ENCODE assay signal across 21 cellular contexts in genomic region chr20:10789386-10789785, GRCh38.
"Had no signal": no experiment of that assay in that cellular context is flagged by ENCODE, and none has a peak within 500 bp of the region (broad histone marks: within the 10 kb centered on the region; RNA-seq: fewer than 3 reads in every experiment).

No MANE protein-coding gene starts in this region.

- H3K4me1 ChIP-seq: adrenal gland, right atrium auricular region had no signal

- H3K36me3 ChIP-seq: adrenal gland, cardiac muscle cell, gastrocnemius medialis, right atrium auricular region, transverse colon, vagina had no signal

- H3K27me3 ChIP-seq: adrenal gland, cardiac muscle cell, gastrocnemius medialis, right atrium auricular region, transverse colon, vagina had no signal

- H3K9me3 Mint-ChIP-seq: activated B cell treated with CpG ODN at 0.5 μM for 24 hours, natural killer cell had no signal

- H3K27me3 Mint-ChIP-seq: activated naive CD4-positive, alpha-beta T cell treated with anti-CD3 and anti-CD28 coated beads, Interleukin-2, amount 50 U/mL, for 24 hours had no signal

- H3K27ac ChIP-seq: adrenal gland, cardiac muscle cell, gastrocnemius medialis, right atrium auricular region, transverse colon, vagina had no signal

- H3K9me3 ChIP-seq: adrenal gland, gastrocnemius medialis, right atrium auricular region, transverse colon, vagina had no signal

- FAIRE-seq: kidney, small intestine had no signal

- H3K27ac Mint-ChIP-seq: activated B cell treated with CpG ODN at 0.5 μM for 24 hours; activated CD8-positive, alpha-beta T cell treated with anti-CD3 and anti-CD28 coated beads, Interleukin-2, amount 10 ng/mL, durations not matched to agents 7 days and 5 days; activated naive CD4-positive, alpha-beta T cell treated with anti-CD3 and anti-CD28 coated beads, Interleukin-2, amount 50 U/mL, for 24 hours; natural killer cell had no signal

- ATAC-seq: activated CD8-positive, alpha-beta T cell treated with anti-CD3 and anti-CD28 coated beads, Interleukin-2, amount 10 ng/mL, durations not matched to agents 7 days and 5 days; natural killer cell had no signal

- H3K4me1 Mint-ChIP-seq: activated B cell treated with CpG ODN at 0.5 μM for 24 hours; activated naive CD4-positive, alpha-beta T cell treated with anti-CD3 and anti-CD28 coated beads, Interleukin-2, amount 50 U/mL, for 24 hours had no signal

- H3K4me3 ChIP-seq: adrenal gland, cardiac muscle cell, gastrocnemius medialis, right atrium auricular region, transverse colon, vagina had no signal

- H3K4me3 Mint-ChIP-seq: activated B cell treated with CpG ODN at 0.5 μM for 24 hours; activated CD8-positive, alpha-beta T cell treated with anti-CD3 and anti-CD28 coated beads, Interleukin-2, amount 10 ng/mL, durations not matched to agents 7 days and 5 days; activated naive CD4-positive, alpha-beta T cell treated with anti-CD3 and anti-CD28 coated beads, Interleukin-2, amount 50 U/mL, for 24 hours; natural killer cell had no signal

- H3K36me3 Mint-ChIP-seq: activated naive CD4-positive, alpha-beta T cell treated with anti-CD3 and anti-CD28 coated beads, Interleukin-2, amount 50 U/mL, for 24 hours; natural killer cell had no signal

- DNase-seq: activated B cell treated with CpG ODN at 0.5 μM for 24 hours; activated CD4-positive, alpha-beta T cell treated with anti-CD3 and anti-CD28 coated beads for 48 hours; activated CD8-positive, alpha-beta memory T cell treated with anti-CD3 and anti-CD28 coated beads, Interleukin-2, amount 50 U/mL, for 4 hours; activated CD8-positive, alpha-beta T cell treated with anti-CD3 and anti-CD28 coated beads, Interleukin-2, amount 10 ng/mL, durations not matched to agents 7 days and 5 days; activated effector memory CD4-positive, alpha-beta T cell treated with anti-CD3 and anti-CD28 coated beads, Interleukin-2, amount 50 U/mL, for 16 hours; activated T-cell treated with anti-CD3 and anti-CD28 coated beads, Interleukin-2, amount 50 U/mL, for 48 hours; adrenal gland; kidney; left ventricle myocardium superior; mesenchymal stem cell; natural killer cell; occipital lobe; small intestine; stimulated activated CD4-positive, alpha-beta T cell treated with anti-CD3 and anti-CD28 coated beads, Interleukin-4, amount 100 ng/mL, for 24 hours; stimulated activated naive CD4-positive, alpha-beta T cell; transverse colon had no signal
